9 cellular contexts compared by ENCODE assay signal in the genomic region with DNA sequence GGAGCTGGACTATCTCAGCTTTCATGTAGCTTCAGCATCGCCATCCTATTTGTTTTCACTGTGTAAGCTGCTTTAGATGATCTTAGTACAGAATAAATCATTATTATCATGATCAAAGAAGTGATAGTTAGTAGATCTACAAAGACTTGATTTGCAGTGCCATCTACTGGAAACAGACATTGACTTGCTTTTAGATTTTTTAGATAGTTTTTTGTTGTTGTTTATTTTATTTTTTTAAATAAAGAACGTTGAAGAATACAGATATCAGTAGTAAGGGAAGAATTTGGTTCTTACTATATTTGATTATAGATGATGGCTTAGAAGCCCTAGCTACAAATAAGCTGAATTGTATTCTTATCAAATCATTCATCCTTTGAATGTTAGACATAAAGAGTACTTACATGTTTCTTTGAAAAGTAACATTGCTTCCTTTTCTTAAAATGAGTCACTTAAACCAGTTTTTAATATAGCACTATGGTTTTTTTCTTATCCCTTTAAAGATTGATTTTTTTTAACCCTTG. TPM values are rescaled to one million over a fixed set of nuclear protein-coding genes. Genes with fewer than 3 reads are reported as not detected.
DNase-seq lines count a peak whose midpoint lies in the region; ATAC-seq and TF ChIP-seq lines count a peak whose summit lies in the region.
"Had no signal": no experiment of that assay in that cellular context is flagged by ENCODE, and none has a peak within 500 bp of the region (broad histone marks: within the 10 kb centered on the region; RNA-seq: fewer than 3 reads in every experiment).

No MANE protein-coding gene starts in this region.

- TF ChIP-seq CTCF in MM.1S (IDR thresholded peaks at IDR 0.05; ENCODE audit: low read length) (peak; percentile 50), osteocyte (IDR thresholded peaks at IDR 0.05) (peak; percentile 69)

- H3K27ac ChIP-seq in MM.1S (ENCODE audit: low read length): no peak overlapping the region
- H3K27ac ChIP-seq: SK-N-MC had no signal

- no peaks in the 10 kb centered on the region for H3K9me3 ChIP-seq in MM.1S (replicated peaks; ENCODE audit: insufficient read depth, low read length)

- no peak overlapping the region for H3K4me3 Mint-ChIP-seq in osteocyte (ENCODE audit: unreplicated experiment)

- ATAC-seq in GM21515 (IDR thresholded peaks at IDR 0.05; ENCODE audit: unreplicated experiment) (no peak), HG02763 (IDR thresholded peaks at IDR 0.05; ENCODE audit: unreplicated experiment) (no peak)

- no peak overlapping the region for H3K27ac Mint-ChIP-seq in osteocyte (ENCODE audit: unreplicated experiment)

- peak; percentile 42 for DNase-seq in GM03348 (ENCODE audit: low spot score)
- DNase-seq in MM.1S: peak; percentile 67
- DNase-seq in dermis microvascular lymphatic vessel endothelial cell (ENCODE audit: low read depth in 2 of 2): peak; percentile 48 to 52
- DNase-seq in osteocyte (ENCODE audit: extremely low spot score, unreplicated experiment): no peak
- DNase-seq in cerebellar nuclear complex (lab: John Stamatoyannopoulos, UW): no peak
- no peak for DNase-seq in cortex of kidney (lab: John Stamatoyannopoulos, UW)

- H3K9me2 ChIP-seq in MM.1S (replicated peaks; ENCODE audit: insufficient read depth, low read length): no peaks in the 10 kb centered on the region

- no peaks in the 10 kb centered on the region for H4K20me1 ChIP-seq in MM.1S (ENCODE audit: insufficient read depth, low read length)

- no peaks in the 10 kb centered on the region for H3K36me3 Mint-ChIP-seq in osteocyte (ENCODE audit: unreplicated experiment)

- H3F3A ChIP-seq in MM.1S (ENCODE audit: insufficient read depth, low read length): no peaks in the 10 kb centered on the region

- peaks cover 57% of the 10 kb centered on the region for H3K27me3 Mint-ChIP-seq in osteocyte (ENCODE audit: unreplicated experiment)

- peaks cover 6% of the 10 kb centered on the region for H3K4me1 Mint-ChIP-seq in osteocyte (ENCODE audit: unreplicated experiment)

- no peak overlapping the region for H3K9ac ChIP-seq in MM.1S (ENCODE audit: low read length)

- H3K4me3 ChIP-seq in MM.1S (ENCODE audit: low read length): no peak overlapping the region
- H3K4me3 ChIP-seq: SK-N-MC had no signal

- no peaks in the 10 kb centered on the region for H3K27me3 ChIP-seq in MM.1S (replicated peaks; ENCODE audit: insufficient read depth, low read length)

- H3K4me2 ChIP-seq in MM.1S (ENCODE audit: low read depth, low read length): no peak overlapping the region

- peaks cover 9% of the 10 kb centered on the region; the same call in 1 of the 2 replicates for H3K4me1 ChIP-seq in MM.1S (ENCODE audit: low read length)

- H3K9me3 Mint-ChIP-seq in osteocyte (ENCODE audit: unreplicated experiment): no peaks in the 10 kb centered on the region

- H3K79me2 ChIP-seq in MM.1S (ENCODE audit: low read length): no peaks in the 10 kb centered on the region

- no peak overlapping the region for H2AFZ ChIP-seq in MM.1S (ENCODE audit: low read length)

- H3K36me3 ChIP-seq in MM.1S (replicated peaks; ENCODE audit: insufficient read depth, low read length): no peaks in the 10 kb centered on the region

RNA-seq across cellular contexts. Expression of a gene that starts 6.3 kb away (rescaled TPM):
- 0.90 and 1.9 TPM in 2 replicates for total RNA-seq in dermis microvascular lymphatic vessel endothelial cell
- total RNA-seq in osteocyte: 1.1 and 2.7 TPM in 2 replicates

Comparison
In these comparisons a context has a peak if more than half of its experiments do, and no peak if none do; other contexts are left out.
1. DNase-seq: peak in GM03348 (single experiment), MM.1S (single experiment) and dermis microvascular lymphatic vessel endothelial cell (2 of 2); none in osteocyte (single experiment), cerebellar nuclear complex (0 of 2) and cortex of kidney (single experiment).